ENCODE assay signal across 7 cellular contexts in the genomic region with DNA sequence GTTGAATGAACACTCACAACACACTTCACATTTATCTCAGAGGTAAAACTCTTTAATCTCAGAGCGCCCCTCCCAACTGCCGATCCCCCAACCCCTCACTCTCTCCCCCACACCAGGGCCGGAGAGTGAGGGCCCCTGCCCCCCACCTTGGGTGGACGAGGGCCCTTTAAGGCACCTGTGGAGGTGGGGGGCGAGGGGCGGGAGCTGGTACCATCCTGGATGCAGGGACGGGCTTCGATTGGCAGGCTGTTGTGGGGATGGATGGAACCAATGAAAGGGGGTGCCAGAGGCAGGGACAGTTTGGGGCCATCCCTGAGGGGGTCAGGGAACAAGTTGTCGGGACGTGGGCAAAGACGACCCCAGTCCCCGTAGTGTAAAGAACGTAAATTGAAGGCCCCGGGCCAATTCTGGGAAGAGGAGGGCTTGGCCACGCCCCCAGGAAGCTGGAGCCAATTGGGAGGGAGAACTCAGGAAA. TPM values are rescaled to one million over a fixed set of nuclear protein-coding genes. Genes with fewer than 3 reads are reported as not detected.
DNase-seq lines count a peak whose midpoint lies in the region; ATAC-seq, FAIRE-seq and TF ChIP-seq lines count a peak whose summit lies in the region.

No MANE protein-coding gene starts in this region.

- POLR2A ChIA-PET in GM12878 (lab: Charles Lee), result interaction anchor here (0.6 to 1.7 kb wide), 34 partner anchors 10 to 415 kb away, joined by 3 to 30 read pairs (median 4); partner anchors contain the start of genes AP2A1, ATF5, FUZ and IL4I1

- under 1% methylated on average over 15 of the region's 15 CpGs for WGBS in GM12878 (ENCODE audit: insufficient coverage, insufficient replicate concordance, low lambda C conversion rate, missing lambda C conversion rate)
- WGBS in mesendoderm (ENCODE audit: extremely low coverage, insufficient coverage, low lambda C conversion rate), result no CpG with 5 or more reads among the region's 15 CpGs

- peaks cover 10% of the 10 kb centered on the region for H3K79me1 ChIP-seq in mesendoderm (ENCODE audit: low read length)

- H4K8ac ChIP-seq in mesendoderm (ENCODE audit: low read depth, low read length), result no peak overlapping the region

- peak overlapping the region; percentile 71 for H3K56ac ChIP-seq in mesendoderm (ENCODE audit: low read length)

- CTCF ChIA-PET in GM12878 (lab: Yijun Ruan, JAX), result interaction anchor here (0.8 to 1.4 kb wide), 9 partner anchors 8 to 190 kb away, joined by 3 to 6 read pairs (median 4); partner anchors contain the start of genes AKT1S1, MED25, PTOV1 and TBC1D17

- intact Hi-C loops in GM12878 (cut with micrococcal nuclease; ENCODE audit: unreplicated experiment), result loop anchor here (5.0 kb wide), 2 partner anchors 102 to 192 kb away; partner anchors contain the start of genes AP2A1 and PRMT1

- H3K79me2 ChIP-seq in GM12878 (ENCODE audit: control insufficient read depth, insufficient read depth, low read length) (peaks cover 21% of the 10 kb centered on the region), mesendoderm (ENCODE audit: control insufficient read depth, insufficient read depth, low read length) (peaks cover 20% of the 10 kb centered on the region)

- peaks cover 5 to 6% of the 10 kb centered on the region in 2 experiments for H3K36me3 ChIP-seq in GM12878 (ENCODE audit: control insufficient read depth in 2 of 2, insufficient read depth in 2 of 2, low read length in 1 of 2)
- peaks cover 4% of the 10 kb centered on the region for H3K36me3 ChIP-seq in mesendoderm (ENCODE audit: control insufficient read depth, insufficient read depth, low read length)

- H3K4me1 ChIP-seq in GM12878 (ENCODE audit: control insufficient read depth, insufficient read depth, low read length), result peaks cover 26% of the 10 kb centered on the region
- peaks cover 4% of the 10 kb centered on the region for H3K4me1 ChIP-seq in mesendoderm (ENCODE audit: control insufficient read depth, low read depth, low read length)

- H2BK120ac ChIP-seq in mesendoderm (ENCODE audit: low read depth, low read length), result no peak overlapping the region

- H4K5ac ChIP-seq in mesendoderm (ENCODE audit: low read length), result no peak overlapping the region

- no peak for FAIRE-seq in GM12878 (lab: Jason Lieb, UNC)

- ATAC-seq in GM19328 (IDR thresholded peaks at IDR 0.05; ENCODE audit: unreplicated experiment) (peak; percentile 7), HG03108 (IDR thresholded peaks at IDR 0.05; ENCODE audit: unreplicated experiment) (peak; percentile 8), GM12878 (peak; percentile 20), HG02678 (IDR thresholded peaks at IDR 0.05; ENCODE audit: unreplicated experiment) (no peak)

- H2BK5ac ChIP-seq in mesendoderm (ENCODE audit: low read length), result no peak overlapping the region

- H3K9ac ChIP-seq in GM12878 (ENCODE audit: control insufficient read depth, insufficient read depth, low read length), result no peak overlapping the region
- H3K9ac ChIP-seq in mesendoderm (ENCODE audit: low read length), result peak overlapping the region; percentile 44

- RAD21 ChIA-PET in GM12878 (lab: Charles Lee; ENCODE audit: unreplicated experiment), result interaction anchor here (0.6 to 2.5 kb wide), 22 partner anchors 8 to 229 kb away, joined by 3 to 17 read pairs (median 5); partner anchors contain the start of genes AKT1S1, AP2A1, ATF5 and FUZ

- BruUV-seq in GM12878 (replicated peaks; lab: Mats Ljungman, UMichigan), result no TSS peak

- no peak for TF ChIP-seq CTCF in GM12878 (IDR thresholded peaks at IDR 0.05 in 2 of 3, conservative IDR thresholded peaks at IDR 0.05 in 1 of 3; ENCODE audit: control insufficient read depth in 2 of 3, extremely low read depth in 1 of 3, insufficient read depth in 1 of 3, low read depth in 3 of 3, low read length in 3 of 3)

- no peak overlapping the region for H2BK15ac ChIP-seq in mesendoderm (replicated peaks; ENCODE audit: low read depth)

- H3K4ac ChIP-seq in mesendoderm (ENCODE audit: low read depth, low read length), result no peak overlapping the region

- no peaks in the 10 kb centered on the region for H3K9me3 ChIP-seq in GM12878 (replicated peaks; ENCODE audit: control insufficient read depth, insufficient read depth, low read length)

- in situ Hi-C loops in GM12878 (cut with MboI), result no loop called here

- H4K20me1 ChIP-seq in GM12878 (ENCODE audit: control insufficient read depth, insufficient read depth), result no peaks in the 10 kb centered on the region

- 0 out of 2 replicates have a peak, but pooled peaks have one; percentile 9 for TF ChIP-seq POLR2A in GM12878 (IDR thresholded peaks at IDR 0.05; ENCODE audit: low read depth, low read length)

- no peaks in the 10 kb centered on the region for H3K27me3 ChIP-seq in GM12878 (replicated peaks in 1 of 2; ENCODE audit: control insufficient read depth in 2 of 2, insufficient read depth in 2 of 2, low read length in 1 of 2)
- no peaks in the 10 kb centered on the region for H3K27me3 ChIP-seq in mesendoderm (ENCODE audit: insufficient read depth, low read length, poor library complexity)

- no peak for TF ChIP-seq EP300 in GM12878 (IDR thresholded peaks at IDR 0.05; ENCODE audit: borderline replicate concordance in 1 of 2, control insufficient read depth in 1 of 2, low read depth in 2 of 2, low read length in 2 of 2)

- H2AFZ ChIP-seq in GM12878 (ENCODE audit: control insufficient read depth, low read depth, low read length), result peak overlapping the region; percentile 25

- H3K4me3 ChIP-seq in GM12878 (peak overlapping the region; percentile 45; the same call in 1 of the 2 replicates), mesendoderm (ENCODE audit: low read length) (no peak overlapping the region)

- H3K23ac ChIP-seq in mesendoderm (ENCODE audit: low read length), result no peak overlapping the region

- H2AK5ac ChIP-seq in mesendoderm (ENCODE audit: low read length), result no peak overlapping the region

- H3K4me2 ChIP-seq in GM12878 (ENCODE audit: control insufficient read depth, insufficient read depth) (peak overlapping the region; percentile 71), mesendoderm (ENCODE audit: low read length) (peak overlapping the region; percentile 49)

- H3K18ac ChIP-seq in mesendoderm (ENCODE audit: low read length), result no peak overlapping the region

- DNase-seq in GM12878 (ENCODE audit: low read depth, low spot score) (no peak), mesendoderm (no peak), NCI-H1436 treated with DMSO at 0.1 percent for 48 hours (lab: John Stamatoyannopoulos, UW) (no peak), DMS 273 treated with DMSO at 0.1 percent for 48 hours (lab: John Stamatoyannopoulos, UW) (no peak)

- peak overlapping the region; percentile 70 for H3K27ac ChIP-seq in GM12878 (ENCODE audit: control insufficient read depth, insufficient read depth)
- H3K27ac ChIP-seq in mesendoderm (ENCODE audit: low read depth, low read length), result peak overlapping the region; percentile 42

- SMC1A ChIA-PET in GM12878 (lab: Charles Lee; ENCODE audit: uncharacterized antibody, unreplicated experiment), result interaction anchor here (0.7 to 2.0 kb wide), 13 partner anchors 17 to 193 kb away, joined by 3 to 9 read pairs (median 5); partner anchors contain the start of genes AP2A1, ATF5, FUZ and NUP62

- no peak for TF ChIP-seq RAD21 in GM12878 (IDR thresholded peaks at IDR 0.05; ENCODE audit: insufficient read depth, low read depth, low read length)

RNA-seq across cellular contexts. Expression of gene PNKP, which starts 1.7 kb away (rescaled TPM):
- total RNA-seq in GM12878 (2013; cell fraction: nucleolus; rRNA removed), result 72.0 and 74.7 TPM in 2 replicates
- total RNA-seq in GM12878 (2014; rRNA removed) (42.3 and 55.5 TPM in 2 replicates), GM12878 (2014; rRNA removed; fragmentation: Illumina TruSeq; extraction: Trizol) (19.3 and 20.2 TPM in 2 replicates), GM12878 (2021) (61.4 and 82.3 TPM in 2 replicates)
- polyA plus RNA-seq in GM12878 (2011; ENCODE audit: low read depth), result 13.5 TPM
- polyA plus RNA-seq in GM12878 (2011; rRNA removed) (9.2 and 14.6 TPM in 2 replicates), GM12878 (2014; fragmentation: Illumina TruSeq; extraction: Trizol) (15.1 and 20.3 TPM in 2 replicates), GM12878 (2014; fragmentation: Nextera tagmentation; extraction: Ambion mirVana) (1 to 10 TPM; 2.9 to 4.0 TPM), GM12878 (2014; rRNA removed) (73.5 and 77.2 TPM in 2 replicates), GM12878 (2016; fragmentation: Nextera tagmentation; extraction: Ambion mirVana) (10 to 100 TPM; 46.2 to 47.4 TPM)
- polyA plus RNA-seq in GM12878 (2011; cell fraction: cytosol; rRNA removed), result 12.5 and 23.5 TPM in 2 replicates
- 123 and 193 TPM in 2 replicates for polyA plus RNA-seq in GM12878 (2011; cell fraction: nucleus; rRNA removed)
- polyA plus RNA-seq in GM12878 (2012), result 31.3 and 48.0 TPM in 2 replicates
- 9.7 and 14.6 TPM in 2 replicates for polyA minus RNA-seq in GM12878 (2011; rRNA and poly(A)+ RNA removed)
- polyA minus RNA-seq in GM12878 (2011; cell fraction: cytosol; rRNA and poly(A)+ RNA removed), result 9.6 and 16.8 TPM in 2 replicates
- polyA minus RNA-seq in GM12878 (2011; cell fraction: nucleus; rRNA and poly(A)+ RNA removed), result 27.8 and 56.3 TPM in 2 replicates
- 44.3 TPM for polyA plus RNA-seq in mesendoderm (2013, experiment 1 of 2)
- 43.9 TPM for polyA plus RNA-seq in mesendoderm (2013, experiment 2 of 2)

RNA-seq across cellular contexts. Expression of gene AKT1S1, which starts 8.1 kb away (rescaled TPM):
- total RNA-seq in GM12878 (2013; cell fraction: nucleolus; rRNA removed), result 16.5 and 17.4 TPM in 2 replicates
- 7.7 and 9.3 TPM in 2 replicates for total RNA-seq in GM12878 (2014; rRNA removed)
- total RNA-seq in GM12878 (2014; rRNA removed; fragmentation: Illumina TruSeq; extraction: Trizol), result 3.8 and 5.1 TPM in 2 replicates
- total RNA-seq in GM12878 (2021), result 20.9 and 21.4 TPM in 2 replicates
- polyA plus RNA-seq in GM12878 (2011; ENCODE audit: low read depth), result 3.8 TPM
- polyA plus RNA-seq in GM12878 (2011; rRNA removed), result 7.2 and 13.1 TPM in 2 replicates
- 19.6 and 24.1 TPM in 2 replicates for polyA plus RNA-seq in GM12878 (2011; cell fraction: cytosol; rRNA removed)
- 62.1 and 64.3 TPM in 2 replicates for polyA plus RNA-seq in GM12878 (2011; cell fraction: nucleus; rRNA removed)
- 16.2 and 17.4 TPM in 2 replicates for polyA plus RNA-seq in GM12878 (2012)
- 9.4 and 11.6 TPM in 2 replicates for polyA plus RNA-seq in GM12878 (2014; fragmentation: Illumina TruSeq; extraction: Trizol)
- 1 to 10 TPM in 1 of 2 experiments, under 1 TPM in 1; 0.43 to 1.2 TPM for polyA plus RNA-seq in GM12878 (2014; fragmentation: Nextera tagmentation; extraction: Ambion mirVana)
- 23.0 and 24.5 TPM in 2 replicates for polyA plus RNA-seq in GM12878 (2014; rRNA removed)
- polyA plus RNA-seq in GM12878 (2016; fragmentation: Nextera tagmentation; extraction: Ambion mirVana), result 10 to 100 TPM; 13.4 to 15.4 TPM
- 6.1 and 9.8 TPM in 2 replicates for polyA minus RNA-seq in GM12878 (2011; rRNA and poly(A)+ RNA removed)
- polyA minus RNA-seq in GM12878 (2011; cell fraction: cytosol; rRNA and poly(A)+ RNA removed), result 5.3 and 5.8 TPM in 2 replicates
- 14.9 and 24.9 TPM in 2 replicates for polyA minus RNA-seq in GM12878 (2011; cell fraction: nucleus; rRNA and poly(A)+ RNA removed)
- polyA plus RNA-seq in mesendoderm (2013, experiment 1 of 2), result 74.2 TPM
- 73.3 TPM for polyA plus RNA-seq in mesendoderm (2013, experiment 2 of 2)

RNA-seq across cellular contexts. Expression of gene TBC1D17, which starts 8.5 kb away (rescaled TPM):
- total RNA-seq in GM12878 (2013; cell fraction: nucleolus; rRNA removed), result 24.8 and 29.4 TPM in 2 replicates
- total RNA-seq in GM12878 (2014; rRNA removed) (3.5 and 3.6 TPM in 2 replicates), GM12878 (2014; rRNA removed; fragmentation: Illumina TruSeq; extraction: Trizol) (3.1 and 3.2 TPM in 2 replicates), GM12878 (2021) (20.4 and 20.9 TPM in 2 replicates)
- polyA plus RNA-seq in GM12878 (2011; ENCODE audit: low read depth), result 36.4 TPM
- polyA plus RNA-seq in GM12878 (2011; rRNA removed) (11.7 and 18.9 TPM in 2 replicates), GM12878 (2014; fragmentation: Illumina TruSeq; extraction: Trizol) (8.6 and 10.9 TPM in 2 replicates), GM12878 (2014; fragmentation: Nextera tagmentation; extraction: Ambion mirVana) (under 1 TPM; 0.42 to 0.52 TPM), GM12878 (2014; rRNA removed) (17.4 and 22.3 TPM in 2 replicates), GM12878 (2016; fragmentation: Nextera tagmentation; extraction: Ambion mirVana) (10 to 100 TPM; 11.5 to 13.2 TPM)
- 21.8 and 25.4 TPM in 2 replicates for polyA plus RNA-seq in GM12878 (2011; cell fraction: cytosol; rRNA removed)
- polyA plus RNA-seq in GM12878 (2011; cell fraction: nucleus; rRNA removed), result 93.9 and 98.8 TPM in 2 replicates
- 45.9 and 50.1 TPM in 2 replicates for polyA plus RNA-seq in GM12878 (2012)
- 11.3 and 21.0 TPM in 2 replicates for polyA minus RNA-seq in GM12878 (2011; rRNA and poly(A)+ RNA removed)
- 9.3 and 10.2 TPM in 2 replicates for polyA minus RNA-seq in GM12878 (2011; cell fraction: cytosol; rRNA and poly(A)+ RNA removed)
- polyA minus RNA-seq in GM12878 (2011; cell fraction: nucleus; rRNA and poly(A)+ RNA removed), result 18.5 and 22.0 TPM in 2 replicates
- 29.3 TPM for polyA plus RNA-seq in mesendoderm (2013, experiment 1 of 2)
- 28.2 TPM for polyA plus RNA-seq in mesendoderm (2013, experiment 2 of 2)

RNA-seq across cellular contexts. Expression of gene PTOV1, which starts 18.1 kb away (rescaled TPM):
- total RNA-seq in GM12878 (2013; cell fraction: nucleolus; rRNA removed), result 58.2 and 66.1 TPM in 2 replicates
- 28.7 and 36.6 TPM in 2 replicates for total RNA-seq in GM12878 (2014; rRNA removed)
- 17.8 and 18.1 TPM in 2 replicates for total RNA-seq in GM12878 (2014; rRNA removed; fragmentation: Illumina TruSeq; extraction: Trizol)
- total RNA-seq in GM12878 (2021), result 76.7 and 83.5 TPM in 2 replicates
- 30.2 TPM for polyA plus RNA-seq in GM12878 (2011; ENCODE audit: low read depth)
- 13.2 and 23.4 TPM in 2 replicates for polyA plus RNA-seq in GM12878 (2011; rRNA removed)
- polyA plus RNA-seq in GM12878 (2011; cell fraction: cytosol; rRNA removed), result 27.6 and 37.3 TPM in 2 replicates
- 211 and 220 TPM in 2 replicates for polyA plus RNA-seq in GM12878 (2011; cell fraction: nucleus; rRNA removed)
- polyA plus RNA-seq in GM12878 (2012), result 65.8 and 71.6 TPM in 2 replicates
- 3.6 and 21.2 TPM in 2 replicates for polyA plus RNA-seq in GM12878 (2014; fragmentation: Illumina TruSeq; extraction: Trizol)
- polyA plus RNA-seq in GM12878 (2014; fragmentation: Nextera tagmentation; extraction: Ambion mirVana), result 10 to 100 TPM in 1 of 2 experiments, 1 to 10 TPM in 1; 3.2 to 10.6 TPM
- polyA plus RNA-seq in GM12878 (2014; rRNA removed), result 38.1 and 41.5 TPM in 2 replicates
- polyA plus RNA-seq in GM12878 (2016; fragmentation: Nextera tagmentation; extraction: Ambion mirVana), result 10 to 100 TPM; 14.8 to 45.0 TPM
- polyA minus RNA-seq in GM12878 (2011; rRNA and poly(A)+ RNA removed), result 23.6 and 59.2 TPM in 2 replicates
- 23.4 and 35.5 TPM in 2 replicates for polyA minus RNA-seq in GM12878 (2011; cell fraction: cytosol; rRNA and poly(A)+ RNA removed)
- polyA minus RNA-seq in GM12878 (2011; cell fraction: nucleus; rRNA and poly(A)+ RNA removed), result 46.5 and 68.3 TPM in 2 replicates
- 156 TPM for polyA plus RNA-seq in mesendoderm (2013, experiment 1 of 2)
- polyA plus RNA-seq in mesendoderm (2013, experiment 2 of 2), result 150 TPM

RNA-seq across cellular contexts. Expression of gene IL4I1, which starts 27.6 kb away (rescaled TPM):
- 73.8 and 88.4 TPM in 2 replicates for total RNA-seq in GM12878 (2013; cell fraction: nucleolus; rRNA removed)
- 39.1 and 51.0 TPM in 2 replicates for total RNA-seq in GM12878 (2014; rRNA removed)
- 16.2 and 17.4 TPM in 2 replicates for total RNA-seq in GM12878 (2014; rRNA removed; fragmentation: Illumina TruSeq; extraction: Trizol)
- 80.0 and 82.6 TPM in 2 replicates for total RNA-seq in GM12878 (2021)
- 16.2 TPM for polyA plus RNA-seq in GM12878 (2011; ENCODE audit: low read depth)
- 37.4 and 83.8 TPM in 2 replicates for polyA plus RNA-seq in GM12878 (2011; rRNA removed)
- polyA plus RNA-seq in GM12878 (2011; cell fraction: cytosol; rRNA removed), result 134 and 171 TPM in 2 replicates
- 271 and 308 TPM in 2 replicates for polyA plus RNA-seq in GM12878 (2011; cell fraction: nucleus; rRNA removed)
- polyA plus RNA-seq in GM12878 (2012), result 49.6 and 88.7 TPM in 2 replicates
- polyA plus RNA-seq in GM12878 (2014; fragmentation: Illumina TruSeq; extraction: Trizol), result 4.8 and 20.1 TPM in 2 replicates
- polyA plus RNA-seq in GM12878 (2014; fragmentation: Nextera tagmentation; extraction: Ambion mirVana), result under 1 TPM; 0.62 to 1.00 TPM
- 42.5 and 53.3 TPM in 2 replicates for polyA plus RNA-seq in GM12878 (2014; rRNA removed)
- polyA plus RNA-seq in GM12878 (2016; fragmentation: Nextera tagmentation; extraction: Ambion mirVana), result 10 to 100 TPM; 43.0 to 45.5 TPM
- polyA minus RNA-seq in GM12878 (2011; rRNA and poly(A)+ RNA removed), result 56.8 and 118 TPM in 2 replicates
- polyA minus RNA-seq in GM12878 (2011; cell fraction: cytosol; rRNA and poly(A)+ RNA removed), result 132 and 154 TPM in 2 replicates
- polyA minus RNA-seq in GM12878 (2011; cell fraction: nucleus; rRNA and poly(A)+ RNA removed), result 56.3 and 66.6 TPM in 2 replicates
- polyA plus RNA-seq in mesendoderm (2013, experiment 1 of 2), result 0.24 TPM
- 0.15 TPM for polyA plus RNA-seq in mesendoderm (2013, experiment 2 of 2)
